Comparison of ENCODE assay signal across 21 cellular contexts in the genomic region with DNA sequence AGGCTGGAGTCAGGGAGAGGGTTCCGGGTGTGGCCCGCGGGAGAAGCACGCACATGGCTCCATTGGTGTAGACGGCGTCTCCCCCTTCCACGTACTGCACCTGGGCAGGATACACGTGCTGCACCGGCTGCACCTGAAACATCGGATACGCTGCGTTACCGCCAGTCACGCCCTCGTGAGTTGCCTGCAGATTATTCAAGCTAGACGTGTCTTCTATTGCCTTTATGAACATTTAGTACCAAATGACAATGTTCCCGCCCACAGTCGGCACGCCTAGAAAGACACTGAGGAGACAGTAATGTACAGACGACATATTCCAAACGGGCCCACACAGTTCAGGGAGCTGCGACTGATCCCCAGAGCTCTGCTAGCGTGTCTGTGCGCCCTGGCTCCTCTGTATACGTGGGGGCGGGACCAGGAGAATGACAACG.
DNase-seq lines count a peak whose midpoint lies in the region; ATAC-seq and FAIRE-seq lines count a peak whose summit lies in the region.
"Had no signal": no experiment of that assay in that cellular context is flagged by ENCODE, and none has a peak within 500 bp of the region (broad histone marks: within the 10 kb centered on the region; RNA-seq: fewer than 3 reads in every experiment).

No MANE protein-coding gene starts in this region.

- FAIRE-seq in frontal cortex (lab: Jason Lieb, UNC), result no peak
- FAIRE-seq: H54, pancreas had no signal

- DNase-seq in DMS53 (lab: John Stamatoyannopoulos, UW) (peak; percentile 20), DMS53 treated with DMSO at 0.1 percent for 48 hours (lab: John Stamatoyannopoulos, UW; ENCODE audit: unreplicated experiment) (no peak), NCI-H748 (lab: John Stamatoyannopoulos, UW; ENCODE audit: unreplicated experiment) (peak; percentile 47), head of caudate nucleus (peak; percentile 49 to 96 (median 82)), putamen (ENCODE audit: low spot score) (peak; percentile 79), frontal cortex (ENCODE audit: low spot score in 2 of 2) (no peak)
- no peak for DNase-seq in activated naive CD4-positive, alpha-beta T cell (lab: John Stamatoyannopoulos, UW)
- DNase-seq: activated CD4-positive, alpha-beta T cell treated with anti-CD3 and anti-CD28 coated beads for 4 hours; cortex of kidney; naive thymus-derived CD8-positive, alpha-beta T cell; NCI-H1436 treated with DMSO at 0.1 percent for 48 hours; pancreas; sigmoid colon; stimulated activated CD4-positive, alpha-beta T cell treated with anti-CD3 and anti-CD28 coated beads, Interleukin-15, amount 100 ng/mL, for 24 hours; stomach; transverse colon had no signal

- no peak for ATAC-seq in GM21717 (IDR thresholded peaks at IDR 0.05; ENCODE audit: unreplicated experiment)
- ATAC-seq: activated naive CD4-positive, alpha-beta T cell treated with anti-CD3 and anti-CD28 coated beads, Interleukin-2, amount 50 U/mL, for 72 hours; activated T-helper 17 cell treated with anti-CD3 and anti-CD28 coated beads, Interleukin-2, amount 50 U/mL, for 72 hours; naive thymus-derived CD8-positive, alpha-beta T cell; Panc1; pancreas had no signal

- intact Hi-C loops in head of caudate nucleus (cut with DNase I), result no loop called here

Comparison
In these comparisons a context has a peak if more than half of its experiments do, and no peak if none do; other contexts are left out.
1. DNase-seq: peak in DMS53 (single experiment), NCI-H748 (single experiment), head of caudate nucleus (42 of 42) and putamen (single experiment); none in DMS53 treated with DMSO at 0.1 percent for 48 hours (single experiment), frontal cortex (0 of 2) and activated naive CD4-positive, alpha-beta T cell (0 of 4).